In genomic region chr2:129762386-129763189, GRCh38 we compare ENCODE assay signal across 24 cellular contexts.
"Had no signal": no experiment of that assay in that cellular context is flagged by ENCODE, and none has a peak within 500 bp of the region (broad histone marks: within the 10 kb centered on the region; RNA-seq: fewer than 3 reads in every experiment).

No MANE protein-coding gene starts in this region.

- H3K27me3 ChIP-seq: colonic mucosa, testis, tibial nerve had no signal

- H3K36me3 ChIP-seq: colonic mucosa, heart right ventricle, left lung, spleen, tibial nerve had no signal

- H3K27ac ChIP-seq: colonic mucosa, heart right ventricle, left lung, psoas muscle, spleen, testis, tibial nerve had no signal

- DNase-seq: colonic mucosa; dermis blood vessel endothelial cell; erythroblast; foreskin melanocyte; heart right ventricle; hypothalamus; left lung; mesenchymal stem cell; naive B cell; nephron progenitor cell; psoas muscle; retina; spleen; stimulated activated CD4-positive, alpha-beta T cell treated with anti-CD3 and anti-CD28 coated beads, Interleukin-15, amount 100 ng/mL, for 24 hours; stimulated activated CD4-positive, alpha-beta T cell treated with anti-CD3 and anti-CD28 coated beads, Interleukin-1b, Interleukin-23, amount 100 ng/mL, for 48 hours; stimulated activated CD4-positive, alpha-beta T cell treated with anti-CD3 and anti-CD28 coated beads, Interleukin-4, amount 100 ng/mL, for 24 hours; stimulated activated naive B cell treated with anti-CD40 and anti-IgM and Interleukin-4, amounts not matched to agents 10 μg/mL and 1 μg/mL and 100 μg/mL, for 72 hours; stimulated activated naive CD8-positive, alpha-beta T cell treated with anti-CD3 and anti-CD28 coated beads, Interleukin-15, amount 100 ng/mL, for 72 hours; testis had no signal

- ATAC-seq: heart right ventricle; left lung; psoas muscle; sciatic nerve; stimulated activated naive B cell treated with anti-CD40 and anti-IgM and Interleukin-4, amounts not matched to agents 10 μg/mL and 1 μg/mL and 100 μg/mL, for 72 hours had no signal

- H3K4me1 ChIP-seq: colonic mucosa, left lung, testis had no signal

- H3K36me3 Mint-ChIP-seq: naive B cell; stimulated activated naive B cell treated with anti-CD40 and anti-IgM and Interleukin-4, amounts not matched to agents 10 μg/mL and 1 μg/mL and 100 μg/mL, for 72 hours had no signal

- H3K4me3 Mint-ChIP-seq: naive B cell; nephron progenitor cell; stimulated activated naive B cell treated with anti-CD40 and anti-IgM and Interleukin-4, amounts not matched to agents 10 μg/mL and 1 μg/mL and 100 μg/mL, for 72 hours; stimulated activated naive CD8-positive, alpha-beta T cell treated with anti-CD3 and anti-CD28 coated beads, Interleukin-15, amount 100 ng/mL, for 72 hours had no signal

- H3K9me3 ChIP-seq: colonic mucosa, heart right ventricle, left lung, psoas muscle, spleen, testis, tibial nerve had no signal

- H3K4me1 Mint-ChIP-seq: naive B cell; stimulated activated naive CD8-positive, alpha-beta T cell treated with anti-CD3 and anti-CD28 coated beads, Interleukin-15, amount 100 ng/mL, for 72 hours had no signal

- H3K4me3 ChIP-seq: colonic mucosa, heart right ventricle, left lung, lung, psoas muscle, spleen, testis, tibial nerve had no signal

- H3K27ac Mint-ChIP-seq: naive B cell; nephron progenitor cell; stimulated activated naive B cell treated with anti-CD40 and anti-IgM and Interleukin-4, amounts not matched to agents 10 μg/mL and 1 μg/mL and 100 μg/mL, for 72 hours; stimulated activated naive CD8-positive, alpha-beta T cell treated with anti-CD3 and anti-CD28 coated beads, Interleukin-15, amount 100 ng/mL, for 72 hours had no signal

- FAIRE-seq: endothelial cell of umbilical vein, islet of Langerhans had no signal

- H3K9me3 Mint-ChIP-seq: naive B cell; nephron progenitor cell; stimulated activated naive B cell treated with anti-CD40 and anti-IgM and Interleukin-4, amounts not matched to agents 10 μg/mL and 1 μg/mL and 100 μg/mL, for 72 hours; stimulated activated naive CD8-positive, alpha-beta T cell treated with anti-CD3 and anti-CD28 coated beads, Interleukin-15, amount 100 ng/mL, for 72 hours had no signal
